ENCODE assay signal across 8 cellular contexts in genomic region chr5:175059687-175060194, GRCh38.
A peak's percentile ranks its signal among the peaks of the same experiment; 100 is the strongest.
DNase-seq lines count a peak whose midpoint lies in the region; ATAC-seq and TF ChIP-seq lines count a peak whose summit lies in the region.

No MANE protein-coding gene starts in this region.

- H3K36me3 Mint-ChIP-seq in activated T-helper 1 cell treated with anti-CD3 and anti-CD28 coated beads, Interleukin-12 subunit alpha, Interleukin-12 subunit beta, Interleukin-2, Interleukin-4 antibody, amounts not matched to agents 30 ng/mL and 10 ng/mL and 1 ng/mL, durations not matched to agents 14 hours and 24 hours and 36 hours (ENCODE audit: low read depth): no peaks in the 10 kb centered on the region

- no CpG with 5 or more reads among the region's 22 CpGs for WGBS in iPS DF 6.9 (ENCODE audit: insufficient coverage, insufficient read length)

- H3K27ac ChIP-seq in AG04450 (ENCODE audit: low read depth, low read length) (no peak overlapping the region), iPS DF 6.9 (ENCODE audit: low read length) (no peak overlapping the region)

- H3K9me3 Mint-ChIP-seq in activated T-helper 1 cell treated with anti-CD3 and anti-CD28 coated beads, Interleukin-12 subunit alpha, Interleukin-12 subunit beta, Interleukin-2, Interleukin-4 antibody, amounts not matched to agents 30 ng/mL and 10 ng/mL and 1 ng/mL, durations not matched to agents 14 hours and 24 hours and 36 hours: no peaks in the 10 kb centered on the region

- H3K4me3 ChIP-seq in AG04450 (ENCODE audit: low read depth, low read length) (peak overlapping the region; percentile 29), iPS DF 6.9 (ENCODE audit: low read length) (peak overlapping the region; percentile 19; the same call in 1 of the 2 replicates)

- no peaks in the 10 kb centered on the region for H3K27me3 ChIP-seq in AG04450 (ENCODE audit: control insufficient read depth, insufficient read depth, low read length)
- no peaks in the 10 kb centered on the region for H3K27me3 ChIP-seq in iPS DF 6.9 (ENCODE audit: control insufficient read depth, insufficient read depth, low read length)

- H3K4me1 ChIP-seq in iPS DF 6.9 (ENCODE audit: control insufficient read depth, insufficient read depth, low read length): peaks cover 2% of the 10 kb centered on the region; the same call in 1 of the 2 replicates

- no peak overlapping the region for H3K27ac Mint-ChIP-seq in activated T-helper 1 cell treated with anti-CD3 and anti-CD28 coated beads, Interleukin-12 subunit alpha, Interleukin-12 subunit beta, Interleukin-2, Interleukin-4 antibody, amounts not matched to agents 30 ng/mL and 10 ng/mL and 1 ng/mL, durations not matched to agents 14 hours and 24 hours and 36 hours

- peaks cover 23% of the 10 kb centered on the region for H3K27me3 Mint-ChIP-seq in activated T-helper 1 cell treated with anti-CD3 and anti-CD28 coated beads, Interleukin-12 subunit alpha, Interleukin-12 subunit beta, Interleukin-2, Interleukin-4 antibody, amounts not matched to agents 30 ng/mL and 10 ng/mL and 1 ng/mL, durations not matched to agents 14 hours and 24 hours and 36 hours (ENCODE audit: insufficient read depth)

- no peak for ATAC-seq in GM21447 (IDR thresholded peaks at IDR 0.05; ENCODE audit: unreplicated experiment)

- no peaks in the 10 kb centered on the region for H3K36me3 ChIP-seq in iPS DF 6.9 (ENCODE audit: control insufficient read depth, insufficient read depth, low read length)

- DNase-seq in AG04450 (ENCODE audit: low read depth, low spot score): peak; percentile 13
- DNase-seq in HEK293T (ENCODE audit: extremely low spot score): peak; percentile 38
- no peak for DNase-seq in activated T-helper 1 cell treated with anti-CD3 and anti-CD28 coated beads, Interleukin-12 subunit alpha, Interleukin-12 subunit beta, Interleukin-2, Interleukin-4 antibody, amounts not matched to agents 30 ng/mL and 10 ng/mL and 1 ng/mL, durations not matched to agents 14 hours and 24 hours and 36 hours (ENCODE audit: low spot score)
- peak; percentile 43 for DNase-seq in iPS DF 6.9 (ENCODE audit: low read depth, low spot score)
- DNase-seq in stimulated activated CD4-positive, alpha-beta T cell treated with anti-CD3 and anti-CD28 coated beads, Interleukin-4, amount 100 ng/mL, for 48 hours (ENCODE audit: low read depth in 2 of 2): peak; percentile 1 to 5
- no peak for DNase-seq in KG1 (lab: John Stamatoyannopoulos, UW)
- no peak for DNase-seq in GM19240 (ENCODE audit: insufficient read length, low spot score)

- TF ChIP-seq CTCF in AG04450 (IDR thresholded peaks at IDR 0.05; ENCODE audit: low read depth, low read length): no peak; the same call in 1 of the 2 replicates

- peaks cover 8% of the 10 kb centered on the region for H3K4me1 Mint-ChIP-seq in activated T-helper 1 cell treated with anti-CD3 and anti-CD28 coated beads, Interleukin-12 subunit alpha, Interleukin-12 subunit beta, Interleukin-2, Interleukin-4 antibody, amounts not matched to agents 30 ng/mL and 10 ng/mL and 1 ng/mL, durations not matched to agents 14 hours and 24 hours and 36 hours (ENCODE audit: low read depth)

- H3K9me3 ChIP-seq in AG04450 (ENCODE audit: control insufficient read depth, insufficient read depth, low read length): no peaks in the 10 kb centered on the region; the same call in 1 of the 2 replicates
- no peaks in the 10 kb centered on the region; the same call in 1 of the 2 replicates for H3K9me3 ChIP-seq in iPS DF 6.9 (ENCODE audit: control insufficient read depth, insufficient read depth, low read length)

- intact Hi-C loops in activated T-helper 1 cell treated with anti-CD3 and anti-CD28 coated beads, Interleukin-12 subunit alpha, Interleukin-12 subunit beta, Interleukin-2, Interleukin-4 antibody, amounts not matched to agents 30 ng/mL and 10 ng/mL and 1 ng/mL, durations not matched to agents 14 hours and 24 hours and 36 hours (cut with micrococcal nuclease): no loop called here

- peak overlapping the region; percentile 57 for H3K4me3 Mint-ChIP-seq in activated T-helper 1 cell treated with anti-CD3 and anti-CD28 coated beads, Interleukin-12 subunit alpha, Interleukin-12 subunit beta, Interleukin-2, Interleukin-4 antibody, amounts not matched to agents 30 ng/mL and 10 ng/mL and 1 ng/mL, durations not matched to agents 14 hours and 24 hours and 36 hours

- POLR2A ChIA-PET in AG04450 (lab: Yijun Ruan, JAX): no interaction called here
- POLR2A ChIA-PET in HEK293T (lab: Yijun Ruan, JAX): no interaction called here

- CTCF ChIA-PET in AG04450 (lab: Charles Lee) (interaction anchor here (0.9 kb wide), 1 partner anchor 109 kb away, joined by 3 read pairs; no protein-coding TSS in a partner anchor), HEK293T (lab: Yijun Ruan, JAX) (interaction anchor here (0.7 kb wide), 1 partner anchor 14 kb away, joined by 3 read pairs; no protein-coding TSS in a partner anchor)

TF ChIP-seq in HEK293T, 16 proteins besides CTCF, POLR2A, EP300 and RAD21:
- TF ChIP-seq HDGF (IDR thresholded peaks at IDR 0.05; ENCODE audit: borderline replicate concordance) (no peak), ARNT (IDR thresholded peaks at IDR 0.05) (no peak), TARDBP (IDR thresholded peaks at IDR 0.05) (no peak), L3MBTL2 (conservative IDR thresholded peaks at IDR 0.05) (no peak), CTBP1 (IDR thresholded peaks at IDR 0.05; ENCODE audit: borderline replicate concordance) (no peak), SUZ12 (IDR thresholded peaks at IDR 0.05) (no peak), ZNF384 (IDR thresholded peaks at IDR 0.05) (no peak), NFRKB (IDR thresholded peaks at IDR 0.05) (no peak), FOXM1 (IDR thresholded peaks at IDR 0.05; ENCODE audit: borderline replicate concordance) (no peak)

Comparison
In these comparisons a context has a peak if more than half of its experiments do, and no peak if none do; other contexts are left out.
1. DNase-seq: peak in AG04450 (single experiment), HEK293T (single experiment), iPS DF 6.9 (single experiment) and stimulated activated CD4-positive, alpha-beta T cell treated with anti-CD3 and anti-CD28 coated beads, Interleukin-4, amount 100 ng/mL, for 48 hours (2 of 2); none in activated T-helper 1 cell treated with anti-CD3 and anti-CD28 coated beads, Interleukin-12 subunit alpha, Interleukin-12 subunit beta, Interleukin-2, Interleukin-4 antibody, amounts not matched to agents 30 ng/mL and 10 ng/mL and 1 ng/mL, durations not matched to agents 14 hours and 24 hours and 36 hours (single experiment), KG1 (single experiment) and GM19240 (single experiment).